Comparison of ENCODE assay signal across 1 cellular context in genomic region chr17:68237369-68238172, GRCh38.
A peak's percentile ranks its signal among the peaks of the same experiment; 100 is the strongest.
TF ChIP-seq lines count a peak whose summit lies in the region.

No MANE protein-coding gene starts in this region.

TF ChIP-seq in GM12878, 131 proteins besides CTCF, POLR2A, EP300 and RAD21:
- TF ChIP-seq POU2F2 (IDR thresholded peaks at IDR 0.05; ENCODE audit: borderline replicate concordance, low read depth, low read length) (peak; percentile 49; the same call in 1 of the 3 replicates), CREM (IDR thresholded peaks at IDR 0.05; ENCODE audit: low read depth) (peak; percentile 71), MTA3 (IDR thresholded peaks at IDR 0.05; ENCODE audit: borderline replicate concordance, low read length) (peak; percentile 49; the same call in 1 of the 2 replicates), IRF4 (IDR thresholded peaks at IDR 0.05; ENCODE audit: low read depth, low read length) (0 out of 2 replicates have a peak, but pooled peaks have one; percentile 9), RAD51 (IDR thresholded peaks at IDR 0.05) (peak; percentile 36; the same call in 1 of the 2 replicates), RUNX3 (IDR thresholded peaks at IDR 0.05; ENCODE audit: low read length) (peak; percentile 24), ATF2 (IDR thresholded peaks at IDR 0.05; ENCODE audit: low read length) (peak; percentile 36; the same call in 1 of the 2 replicates), SP1 (IDR thresholded peaks at IDR 0.05; ENCODE audit: low read depth, low read length) (peak; percentile 26), BCL11A (IDR thresholded peaks at IDR 0.05; ENCODE audit: low read depth, low read length) (0 out of 2 replicates have a peak, but pooled peaks have one; percentile 19), ATF7 (IDR thresholded peaks at IDR 0.05; ENCODE audit: low read depth) (peak; percentile 87), IKZF2 (IDR thresholded peaks at IDR 0.05) (peak; percentile 50 to 60), CREB1 (IDR thresholded peaks at IDR 0.05; ENCODE audit: low read depth) (peak; percentile 82), CEBPB (IDR thresholded peaks at IDR 0.05; ENCODE audit: borderline replicate concordance in 1 of 2, low read depth in 2 of 2, low read length in 2 of 2) (peak in 1 of 2 experiments; percentile 26; a peak in 1 of 4 replicates), SMAD5 (IDR thresholded peaks at IDR 0.05; ENCODE audit: low read depth) (0 out of 2 replicates have a peak, but pooled peaks have one; percentile 40), KLF5 (IDR thresholded peaks at IDR 0.05; ENCODE audit: partially characterized antibody) (peak; percentile 54), EED (IDR thresholded peaks at IDR 0.05; ENCODE audit: low read depth) (peak; percentile 32; the same call in 1 of the 2 replicates), TCF3 (IDR thresholded peaks at IDR 0.05; ENCODE audit: borderline replicate concordance, insufficient read depth, low read depth, low read length) (peak; percentile 54; the same call in 1 of the 2 replicates), MTA2 (IDR thresholded peaks at IDR 0.05; ENCODE audit: low read depth) (peak; percentile 73; the same call in 1 of the 2 replicates), POLR2AphosphoS5 (IDR thresholded peaks at IDR 0.05; ENCODE audit: low read length) (peak; percentile 81), BACH1 (IDR thresholded peaks at IDR 0.05; ENCODE audit: borderline replicate concordance) (peak; percentile 56; the same call in 1 of the 2 replicates), MXI1 (IDR thresholded peaks at IDR 0.05; ENCODE audit: low read depth, low read length) (peak; percentile 71), DPF2 (IDR thresholded peaks at IDR 0.05) (peak; percentile 73; the same call in 1 of the 2 replicates), SKIL (IDR thresholded peaks at IDR 0.05; ENCODE audit: low read depth, poor library complexity, severe bottlenecking) (peak; percentile 38), RELB (IDR thresholded peaks at IDR 0.05; ENCODE audit: low read depth) (peak; percentile 43; the same call in 1 of the 2 replicates), NFIC (IDR thresholded peaks at IDR 0.05; ENCODE audit: low read depth, low read length) (peak; percentile 40; the same call in 1 of the 2 replicates), BHLHE40 (IDR thresholded peaks at IDR 0.05; ENCODE audit: borderline replicate concordance in 1 of 2, low read depth in 2 of 2, low read length in 1 of 2) (peak; percentile 82 to 84; a peak in 3 of 4 replicates), RBBP5 (conservative IDR thresholded peaks at IDR 0.05) (0 out of 2 replicates have a peak, but pooled peaks have one; percentile 60), SPI1 (IDR thresholded peaks at IDR 0.05; ENCODE audit: borderline replicate concordance, insufficient read depth, low read depth, low read length) (peak; percentile 95), ZNF592 (IDR thresholded peaks at IDR 0.05) (peak; percentile 85; the same call in 1 of the 2 replicates), IKZF1 (conservative IDR thresholded peaks at IDR 0.05) (0 out of 2 replicates have a peak, but pooled peaks have one; percentile 40), MEF2B (IDR thresholded peaks at IDR 0.05; ENCODE audit: partially characterized antibody, poor library complexity, severe bottlenecking) (peak; percentile 48), PAX5 (IDR thresholded peaks at IDR 0.05; ENCODE audit: borderline replicate concordance, low read depth, low read length) (peak; percentile 9; the same call in 1 of the 2 replicates), ZNF687 (IDR thresholded peaks at IDR 0.05) (peak; percentile 76), ZBED1 (IDR thresholded peaks at IDR 0.05; ENCODE audit: borderline replicate concordance) (0 out of 2 replicates have a peak, but pooled peaks have one; percentile 13), TCF12 (IDR thresholded peaks at IDR 0.05; ENCODE audit: low read depth, low read length) (peak; percentile 84), NR2F1 (conservative IDR thresholded peaks at IDR 0.05) (0 out of 2 replicates have a peak, but pooled peaks have one; percentile 53), MLLT1 (IDR thresholded peaks at IDR 0.05) (peak; percentile 67), SMARCA5 (IDR thresholded peaks at IDR 0.05) (peak; percentile 81; the same call in 1 of the 2 replicates)
